10 cellular contexts compared by ENCODE assay signal in genomic region chr3:112499328-112499727, GRCh38. TPM values are rescaled to one million over a fixed set of nuclear protein-coding genes. Genes with fewer than 3 reads are reported as not detected.
A peak's percentile ranks its signal among the peaks of the same experiment; 100 is the strongest.
DNase-seq lines count a peak whose midpoint lies in the region; ATAC-seq and TF ChIP-seq lines count a peak whose summit lies in the region.
"Had no signal": no experiment of that assay in that cellular context is flagged by ENCODE, and none has a peak within 500 bp of the region (broad histone marks: within the 10 kb centered on the region; RNA-seq: fewer than 3 reads in every experiment).

TSS of gene BTLA (minus strand) at chr3:112499472. CDS start at chr3:112499358, 114 bp downstream.

- H3K4me3 ChIP-seq in duodenal mucosa (ENCODE audit: low read depth in 1 of 2, low read length in 2 of 2), result peak within 1 kb of the TSS; percentile 23 to 58

- peak; percentile 68 for ATAC-seq in GM18502 (IDR thresholded peaks at IDR 0.05; ENCODE audit: poor library complexity, unreplicated experiment)
- ATAC-seq in HG03439 (IDR thresholded peaks at IDR 0.05; ENCODE audit: unreplicated experiment), result peak; percentile 38

- H3K27ac ChIP-seq in duodenal mucosa (ENCODE audit: low read depth, low read length), result no peak within 1 kb of the TSS
- H3K27ac ChIP-seq: parathyroid adenoma had no signal

- peak within 1 kb of the TSS; percentile 2 to 25 for H3K9ac ChIP-seq in duodenal mucosa (ENCODE audit: low read depth in 1 of 2, low read length in 2 of 2)
- H3K9ac ChIP-seq: parathyroid adenoma had no signal

- H3K9me3 ChIP-seq in duodenal mucosa (ENCODE audit: control insufficient read depth in 1 of 2, low read length in 2 of 2), result no peaks in the 10 kb centered on the region

- H3K27me3 ChIP-seq in duodenal mucosa (ENCODE audit: control insufficient read depth in 1 of 2, insufficient read depth in 2 of 2, low read length in 2 of 2), result no peaks in the 10 kb centered on the region

- TF ChIP-seq CTCF in GM20000 (IDR thresholded peaks at IDR 0.05; ENCODE audit: extremely low read depth, missing control alignments) (no peak), GM10266 (IDR thresholded peaks at IDR 0.05; ENCODE audit: control insufficient read depth, insufficient read depth, low read depth, missing control alignments) (no peak)

- no peaks in the 10 kb centered on the region for H3K4me1 ChIP-seq in duodenal mucosa (ENCODE audit: control insufficient read depth in 1 of 2, insufficient read depth in 2 of 2, low read length in 2 of 2)
- H3K4me1 ChIP-seq: parathyroid adenoma had no signal

- intact Hi-C loops in posterior vena cava (cut with DNase I), result no loop called here

- no peaks in the 10 kb centered on the region for H3K36me3 ChIP-seq in duodenal mucosa (ENCODE audit: control insufficient read depth in 1 of 2, insufficient read depth in 2 of 2, low read length in 2 of 2)

- DNase-seq in GM20000 (ENCODE audit: low spot score) (peak; percentile 26), DMS53 (lab: John Stamatoyannopoulos, UW) (no peak), G401 (ENCODE audit: low spot score) (no peak), GM10266 (ENCODE audit: extremely low spot score) (no peak), posterior vena cava (ENCODE audit: low spot score) (no peak)

- in situ Hi-C loops in G401 (cut with HindIII; ENCODE audit: low sequenced_read_pairs), result no loop called here

RNA-seq across cellular contexts. Expression of gene BTLA, which starts in this region (rescaled TPM):
- not detected in 2 replicates for total RNA-seq in G401 (2014; rRNA removed; shearing (Covaris generic))
- under 1 TPM; 0.14 to 0.38 TPM for total RNA-seq in posterior vena cava
- total RNA-seq: H1 had no signal
